ENCODE assay signal across 21 cellular contexts in genomic region chr15:77625376-77625775, GRCh38. TPM values are rescaled to one million over a fixed set of nuclear protein-coding genes. Genes with fewer than 3 reads are reported as not detected.
"Had no signal": no experiment of that assay in that cellular context is flagged by ENCODE, and none has a peak within 500 bp of the region (broad histone marks: within the 10 kb centered on the region; RNA-seq: fewer than 3 reads in every experiment).

No MANE protein-coding gene starts in this region.

- H3K4me3 ChIP-seq: esophagus muscularis mucosa, gastrocnemius medialis, left ventricle myocardium inferior, lower lobe of right lung, sigmoid colon, skin epidermis, stomach had no signal

- DNase-seq: effector memory CD8-positive, alpha-beta T cell; gastrocnemius medialis; glutamatergic neuron; islet precursor cell; left ventricle myocardium inferior; lower lobe of right lung; natural killer cell; posterior cingulate gyrus; sigmoid colon; stimulated activated CD4-positive, alpha-beta T cell treated with anti-CD3 and anti-CD28 coated beads, Interleukin-2, amount 100 ng/mL, for 24 hours; stimulated activated CD4-positive, alpha-beta T cell treated with anti-CD3 and anti-CD28 coated beads, Interleukin-4, amount 100 ng/mL, for 4 hours; stimulated activated naive CD4-positive, alpha-beta T cell; stomach; trophoblast cell had no signal

- H3K4me1 ChIP-seq: esophagus muscularis mucosa, gastrocnemius medialis, left ventricle myocardium inferior, lower lobe of right lung, sigmoid colon had no signal

- ATAC-seq: effector memory CD8-positive, alpha-beta T cell; gastrocnemius medialis; lower lobe of right lung; natural killer cell had no signal

- H3K27ac ChIP-seq: epithelial cell of prostate, esophagus muscularis mucosa, gastrocnemius medialis, left ventricle myocardium inferior, lower lobe of right lung, sigmoid colon, skin epidermis, stomach had no signal

- H3K36me3 ChIP-seq: esophagus muscularis mucosa, gastrocnemius medialis, left ventricle myocardium inferior, lower lobe of right lung, sigmoid colon, stomach had no signal

- FAIRE-seq: urothelium cell line had no signal

- H3K9me3 ChIP-seq: esophagus muscularis mucosa, gastrocnemius medialis, left ventricle myocardium inferior, lower lobe of right lung, sigmoid colon, stomach had no signal

RNA-seq across cellular contexts. Expression of gene LINGO1, which starts 7.3 kb away (rescaled TPM):
- total RNA-seq: fibroblast of villous mesenchyme, myocyte, natural killer cell, pulmonary artery endothelial cell had no signal
